ENCODE assay signal across 1 cellular context in genomic region chr1:16755932-16756331, GRCh38. TPM values are rescaled to one million over a fixed set of nuclear protein-coding genes. Genes with fewer than 3 reads are reported as not detected.
"Had no signal": no experiment of that assay in that cellular context is flagged by ENCODE, and none has a peak within 500 bp of the region (broad histone marks: within the 10 kb centered on the region; RNA-seq: fewer than 3 reads in every experiment).

No MANE protein-coding gene starts in this region.

RNA-seq across cellular contexts. Expression of gene RNU1-4, which starts 15.6 kb away (rescaled TPM):
- total RNA-seq: myocyte had no signal
